2 cellular contexts compared by ENCODE assay signal in the genomic region with DNA sequence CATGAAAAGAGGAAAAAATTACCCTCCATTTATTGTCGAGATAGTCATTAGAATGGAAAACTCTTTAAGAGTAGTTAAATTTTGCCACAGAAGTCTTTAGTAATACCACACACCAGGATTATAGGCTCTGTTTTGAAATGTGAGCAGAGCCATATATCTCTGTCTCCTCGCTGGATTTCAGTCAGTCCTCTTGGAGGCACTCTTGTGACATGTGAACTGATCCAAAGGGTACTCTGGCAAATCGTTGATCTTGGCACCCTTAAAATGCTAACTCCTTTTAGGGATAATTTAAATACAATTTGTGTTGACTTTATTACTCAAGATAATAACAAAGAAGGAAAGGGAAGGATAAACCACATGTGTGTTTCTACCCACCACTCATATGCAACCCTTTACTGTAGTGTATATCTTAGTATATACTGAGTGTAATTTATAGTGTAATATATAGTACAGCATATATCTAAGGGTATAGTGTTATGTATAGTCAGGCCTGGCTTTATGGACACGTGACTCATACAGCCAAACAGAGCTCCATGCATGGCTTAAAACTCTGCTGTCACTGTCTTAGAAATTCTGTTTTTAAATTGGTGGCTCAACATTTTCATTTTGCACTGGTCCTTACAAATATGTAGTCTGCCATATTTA.
TF ChIP-seq lines count a peak whose summit lies in the region.

No MANE protein-coding gene starts in this region.

TF ChIP-seq in GM23338, 12 proteins besides CTCF, POLR2A, EP300 and RAD21 (continues in another document):
- no peak for TF ChIP-seq ZNF331 (CRISPR knock-in tag; IDR thresholded peaks at IDR 0.05; ENCODE audit: low read depth)
- no peak for TF ChIP-seq JUNB (IDR thresholded peaks at IDR 0.05; ENCODE audit: unreplicated experiment)
- no peak for TF ChIP-seq EZH2 (IDR thresholded peaks at IDR 0.05; ENCODE audit: low read depth, unreplicated experiment)
- TF ChIP-seq, protein P1, sequence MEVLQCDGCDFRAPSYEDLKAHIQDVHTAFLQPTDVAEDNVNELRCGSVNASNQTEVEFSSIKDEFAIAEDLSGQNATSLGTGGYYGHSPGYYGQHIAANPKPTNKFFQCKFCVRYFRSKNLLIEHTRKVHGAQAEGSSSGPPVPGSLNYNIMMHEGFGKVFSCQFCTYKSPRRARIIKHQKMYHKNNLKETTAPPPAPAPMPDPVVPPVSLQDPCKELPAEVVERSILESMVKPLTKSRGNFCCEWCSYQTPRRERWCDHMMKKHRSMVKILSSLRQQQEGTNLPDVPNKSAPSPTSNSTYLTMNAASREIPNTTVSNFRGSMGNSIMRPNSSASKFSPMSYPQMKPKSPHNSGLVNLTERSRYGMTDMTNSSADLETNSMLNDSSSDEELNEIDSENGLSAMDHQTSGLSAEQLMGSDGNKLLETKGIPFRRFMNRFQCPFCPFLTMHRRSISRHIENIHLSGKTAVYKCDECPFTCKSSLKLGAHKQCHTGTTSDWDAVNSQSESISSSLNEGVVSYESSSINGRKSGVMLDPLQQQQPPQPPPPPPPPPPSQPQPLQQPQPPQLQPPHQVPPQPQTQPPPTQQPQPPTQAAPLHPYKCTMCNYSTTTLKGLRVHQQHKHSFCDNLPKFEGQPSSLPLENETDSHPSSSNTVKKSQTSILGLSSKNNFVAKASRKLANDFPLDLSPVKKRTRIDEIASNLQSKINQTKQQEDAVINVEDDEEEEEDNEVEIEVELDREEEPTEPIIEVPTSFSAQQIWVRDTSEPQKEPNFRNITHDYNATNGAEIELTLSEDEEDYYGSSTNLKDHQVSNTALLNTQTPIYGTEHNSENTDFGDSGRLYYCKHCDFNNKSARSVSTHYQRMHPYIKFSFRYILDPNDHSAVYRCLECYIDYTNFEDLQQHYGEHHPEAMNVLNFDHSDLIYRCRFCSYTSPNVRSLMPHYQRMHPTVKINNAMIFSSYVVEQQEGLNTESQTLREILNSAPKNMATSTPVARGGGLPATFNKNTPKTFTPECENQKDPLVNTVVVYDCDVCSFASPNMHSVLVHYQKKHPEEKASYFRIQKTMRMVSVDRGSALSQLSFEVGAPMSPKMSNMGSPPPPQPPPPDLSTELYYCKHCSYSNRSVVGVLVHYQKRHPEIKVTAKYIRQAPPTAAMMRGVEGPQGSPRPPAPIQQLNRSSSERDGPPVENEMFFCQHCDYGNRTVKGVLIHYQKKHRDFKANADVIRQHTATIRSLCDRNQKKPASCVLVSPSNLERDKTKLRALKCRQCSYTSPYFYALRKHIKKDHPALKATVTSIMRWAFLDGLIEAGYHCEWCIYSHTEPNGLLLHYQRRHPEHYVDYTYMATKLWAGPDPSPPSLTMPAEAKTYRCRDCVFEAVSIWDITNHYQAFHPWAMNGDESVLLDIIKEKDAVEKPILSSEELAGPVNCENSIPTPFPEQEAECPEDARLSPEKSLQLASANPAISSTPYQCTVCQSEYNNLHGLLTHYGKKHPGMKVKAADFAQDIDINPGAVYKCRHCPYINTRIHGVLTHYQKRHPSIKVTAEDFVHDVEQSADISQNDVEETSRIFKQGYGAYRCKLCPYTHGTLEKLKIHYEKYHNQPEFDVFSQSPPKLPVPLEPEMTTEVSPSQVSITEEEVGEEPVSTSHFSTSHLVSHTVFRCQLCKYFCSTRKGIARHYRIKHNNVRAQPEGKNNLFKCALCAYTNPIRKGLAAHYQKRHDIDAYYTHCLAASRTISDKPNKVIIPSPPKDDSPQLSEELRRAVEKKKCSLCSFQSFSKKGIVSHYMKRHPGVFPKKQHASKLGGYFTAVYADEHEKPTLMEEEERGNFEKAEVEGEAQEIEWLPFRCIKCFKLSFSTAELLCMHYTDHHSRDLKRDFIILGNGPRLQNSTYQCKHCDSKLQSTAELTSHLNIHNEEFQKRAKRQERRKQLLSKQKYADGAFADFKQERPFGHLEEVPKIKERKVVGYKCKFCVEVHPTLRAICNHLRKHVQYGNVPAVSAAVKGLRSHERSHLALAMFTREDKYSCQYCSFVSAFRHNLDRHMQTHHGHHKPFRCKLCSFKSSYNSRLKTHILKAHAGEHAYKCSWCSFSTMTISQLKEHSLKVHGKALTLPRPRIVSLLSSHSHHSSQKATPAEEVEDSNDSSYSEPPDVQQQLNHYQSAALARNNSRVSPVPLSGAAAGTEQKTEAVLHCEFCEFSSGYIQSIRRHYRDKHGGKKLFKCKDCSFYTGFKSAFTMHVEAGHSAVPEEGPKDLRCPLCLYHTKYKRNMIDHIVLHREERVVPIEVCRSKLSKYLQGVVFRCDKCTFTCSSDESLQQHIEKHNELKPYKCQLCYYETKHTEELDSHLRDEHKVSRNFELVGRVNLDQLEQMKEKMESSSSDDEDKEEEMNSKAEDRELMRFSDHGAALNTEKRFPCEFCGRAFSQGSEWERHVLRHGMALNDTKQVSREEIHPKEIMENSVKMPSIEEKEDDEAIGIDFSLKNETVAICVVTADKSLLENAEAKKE (CRISPR knock-in tag; IDR thresholded peaks at IDR 0.05): no peak
- no peak for TF ChIP-seq POLR2AphosphoS5 (IDR thresholded peaks at IDR 0.05; ENCODE audit: low read depth)
- TF ChIP-seq CREB1 (CRISPR knock-in tag; IDR thresholded peaks at IDR 0.05; ENCODE audit: low read depth): no peak
- TF ChIP-seq STAT1 (IDR thresholded peaks at IDR 0.05; ENCODE audit: unreplicated experiment): no peak
- no peak for TF ChIP-seq EZH2phosphoT487 (IDR thresholded peaks at IDR 0.05; ENCODE audit: unreplicated experiment)
- TF ChIP-seq NANOG (IDR thresholded peaks at IDR 0.05; ENCODE audit: borderline replicate concordance): no peak
- TF ChIP-seq, protein P2, sequence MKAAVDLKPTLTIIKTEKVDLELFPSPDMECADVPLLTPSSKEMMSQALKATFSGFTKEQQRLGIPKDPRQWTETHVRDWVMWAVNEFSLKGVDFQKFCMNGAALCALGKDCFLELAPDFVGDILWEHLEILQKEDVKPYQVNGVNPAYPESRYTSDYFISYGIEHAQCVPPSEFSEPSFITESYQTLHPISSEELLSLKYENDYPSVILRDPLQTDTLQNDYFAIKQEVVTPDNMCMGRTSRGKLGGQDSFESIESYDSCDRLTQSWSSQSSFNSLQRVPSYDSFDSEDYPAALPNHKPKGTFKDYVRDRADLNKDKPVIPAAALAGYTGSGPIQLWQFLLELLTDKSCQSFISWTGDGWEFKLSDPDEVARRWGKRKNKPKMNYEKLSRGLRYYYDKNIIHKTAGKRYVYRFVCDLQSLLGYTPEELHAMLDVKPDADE (IDR thresholded peaks at IDR 0.05): no peak

TF ChIP-seq in H1, 55 proteins besides CTCF, POLR2A, EP300 and RAD21:
- TF ChIP-seq TBP (IDR thresholded peaks at IDR 0.05; ENCODE audit: low read depth, low read length) (no peak), TEAD4 (IDR thresholded peaks at IDR 0.05; ENCODE audit: low read depth, low read length) (no peak), KDM1A (IDR thresholded peaks at IDR 0.05; ENCODE audit: borderline replicate concordance, low read length) (no peak), EZH2 (IDR thresholded peaks at IDR 0.05; ENCODE audit: low read depth, low read length, severe bottlenecking) (no peak), CEBPB (IDR thresholded peaks at IDR 0.05; ENCODE audit: low read depth, low read length) (no peak), GABPA (IDR thresholded peaks at IDR 0.05; ENCODE audit: borderline replicate concordance, insufficient read depth, low read length) (no peak), CBX8 (IDR thresholded peaks at IDR 0.05; ENCODE audit: borderline replicate concordance, low read depth, low read length) (no peak), SIX5 (IDR thresholded peaks at IDR 0.05; ENCODE audit: low read depth, low read length) (no peak)
- TF ChIP-seq, protein P3, sequence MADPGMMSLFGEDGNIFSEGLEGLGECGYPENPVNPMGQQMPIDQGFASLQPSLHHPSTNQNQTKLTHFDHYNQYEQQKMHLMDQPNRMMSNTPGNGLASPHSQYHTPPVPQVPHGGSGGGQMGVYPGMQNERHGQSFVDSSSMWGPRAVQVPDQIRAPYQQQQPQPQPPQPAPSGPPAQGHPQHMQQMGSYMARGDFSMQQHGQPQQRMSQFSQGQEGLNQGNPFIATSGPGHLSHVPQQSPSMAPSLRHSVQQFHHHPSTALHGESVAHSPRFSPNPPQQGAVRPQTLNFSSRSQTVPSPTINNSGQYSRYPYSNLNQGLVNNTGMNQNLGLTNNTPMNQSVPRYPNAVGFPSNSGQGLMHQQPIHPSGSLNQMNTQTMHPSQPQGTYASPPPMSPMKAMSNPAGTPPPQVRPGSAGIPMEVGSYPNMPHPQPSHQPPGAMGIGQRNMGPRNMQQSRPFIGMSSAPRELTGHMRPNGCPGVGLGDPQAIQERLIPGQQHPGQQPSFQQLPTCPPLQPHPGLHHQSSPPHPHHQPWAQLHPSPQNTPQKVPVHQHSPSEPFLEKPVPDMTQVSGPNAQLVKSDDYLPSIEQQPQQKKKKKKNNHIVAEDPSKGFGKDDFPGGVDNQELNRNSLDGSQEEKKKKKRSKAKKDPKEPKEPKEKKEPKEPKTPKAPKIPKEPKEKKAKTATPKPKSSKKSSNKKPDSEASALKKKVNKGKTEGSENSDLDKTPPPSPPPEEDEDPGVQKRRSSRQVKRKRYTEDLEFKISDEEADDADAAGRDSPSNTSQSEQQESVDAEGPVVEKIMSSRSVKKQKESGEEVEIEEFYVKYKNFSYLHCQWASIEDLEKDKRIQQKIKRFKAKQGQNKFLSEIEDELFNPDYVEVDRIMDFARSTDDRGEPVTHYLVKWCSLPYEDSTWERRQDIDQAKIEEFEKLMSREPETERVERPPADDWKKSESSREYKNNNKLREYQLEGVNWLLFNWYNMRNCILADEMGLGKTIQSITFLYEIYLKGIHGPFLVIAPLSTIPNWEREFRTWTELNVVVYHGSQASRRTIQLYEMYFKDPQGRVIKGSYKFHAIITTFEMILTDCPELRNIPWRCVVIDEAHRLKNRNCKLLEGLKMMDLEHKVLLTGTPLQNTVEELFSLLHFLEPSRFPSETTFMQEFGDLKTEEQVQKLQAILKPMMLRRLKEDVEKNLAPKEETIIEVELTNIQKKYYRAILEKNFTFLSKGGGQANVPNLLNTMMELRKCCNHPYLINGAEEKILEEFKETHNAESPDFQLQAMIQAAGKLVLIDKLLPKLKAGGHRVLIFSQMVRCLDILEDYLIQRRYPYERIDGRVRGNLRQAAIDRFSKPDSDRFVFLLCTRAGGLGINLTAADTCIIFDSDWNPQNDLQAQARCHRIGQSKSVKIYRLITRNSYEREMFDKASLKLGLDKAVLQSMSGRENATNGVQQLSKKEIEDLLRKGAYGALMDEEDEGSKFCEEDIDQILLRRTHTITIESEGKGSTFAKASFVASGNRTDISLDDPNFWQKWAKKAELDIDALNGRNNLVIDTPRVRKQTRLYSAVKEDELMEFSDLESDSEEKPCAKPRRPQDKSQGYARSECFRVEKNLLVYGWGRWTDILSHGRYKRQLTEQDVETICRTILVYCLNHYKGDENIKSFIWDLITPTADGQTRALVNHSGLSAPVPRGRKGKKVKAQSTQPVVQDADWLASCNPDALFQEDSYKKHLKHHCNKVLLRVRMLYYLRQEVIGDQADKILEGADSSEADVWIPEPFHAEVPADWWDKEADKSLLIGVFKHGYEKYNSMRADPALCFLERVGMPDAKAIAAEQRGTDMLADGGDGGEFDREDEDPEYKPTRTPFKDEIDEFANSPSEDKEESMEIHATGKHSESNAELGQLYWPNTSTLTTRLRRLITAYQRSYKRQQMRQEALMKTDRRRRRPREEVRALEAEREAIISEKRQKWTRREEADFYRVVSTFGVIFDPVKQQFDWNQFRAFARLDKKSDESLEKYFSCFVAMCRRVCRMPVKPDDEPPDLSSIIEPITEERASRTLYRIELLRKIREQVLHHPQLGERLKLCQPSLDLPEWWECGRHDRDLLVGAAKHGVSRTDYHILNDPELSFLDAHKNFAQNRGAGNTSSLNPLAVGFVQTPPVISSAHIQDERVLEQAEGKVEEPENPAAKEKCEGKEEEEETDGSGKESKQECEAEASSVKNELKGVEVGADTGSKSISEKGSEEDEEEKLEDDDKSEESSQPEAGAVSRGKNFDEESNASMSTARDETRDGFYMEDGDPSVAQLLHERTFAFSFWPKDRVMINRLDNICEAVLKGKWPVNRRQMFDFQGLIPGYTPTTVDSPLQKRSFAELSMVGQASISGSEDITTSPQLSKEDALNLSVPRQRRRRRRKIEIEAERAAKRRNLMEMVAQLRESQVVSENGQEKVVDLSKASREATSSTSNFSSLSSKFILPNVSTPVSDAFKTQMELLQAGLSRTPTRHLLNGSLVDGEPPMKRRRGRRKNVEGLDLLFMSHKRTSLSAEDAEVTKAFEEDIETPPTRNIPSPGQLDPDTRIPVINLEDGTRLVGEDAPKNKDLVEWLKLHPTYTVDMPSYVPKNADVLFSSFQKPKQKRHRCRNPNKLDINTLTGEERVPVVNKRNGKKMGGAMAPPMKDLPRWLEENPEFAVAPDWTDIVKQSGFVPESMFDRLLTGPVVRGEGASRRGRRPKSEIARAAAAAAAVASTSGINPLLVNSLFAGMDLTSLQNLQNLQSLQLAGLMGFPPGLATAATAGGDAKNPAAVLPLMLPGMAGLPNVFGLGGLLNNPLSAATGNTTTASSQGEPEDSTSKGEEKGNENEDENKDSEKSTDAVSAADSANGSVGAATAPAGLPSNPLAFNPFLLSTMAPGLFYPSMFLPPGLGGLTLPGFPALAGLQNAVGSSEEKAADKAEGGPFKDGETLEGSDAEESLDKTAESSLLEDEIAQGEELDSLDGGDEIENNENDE (IDR thresholded peaks at IDR 0.05; ENCODE audit: insufficient replicate concordance, low read length): no peak
- TF ChIP-seq, protein P4, sequence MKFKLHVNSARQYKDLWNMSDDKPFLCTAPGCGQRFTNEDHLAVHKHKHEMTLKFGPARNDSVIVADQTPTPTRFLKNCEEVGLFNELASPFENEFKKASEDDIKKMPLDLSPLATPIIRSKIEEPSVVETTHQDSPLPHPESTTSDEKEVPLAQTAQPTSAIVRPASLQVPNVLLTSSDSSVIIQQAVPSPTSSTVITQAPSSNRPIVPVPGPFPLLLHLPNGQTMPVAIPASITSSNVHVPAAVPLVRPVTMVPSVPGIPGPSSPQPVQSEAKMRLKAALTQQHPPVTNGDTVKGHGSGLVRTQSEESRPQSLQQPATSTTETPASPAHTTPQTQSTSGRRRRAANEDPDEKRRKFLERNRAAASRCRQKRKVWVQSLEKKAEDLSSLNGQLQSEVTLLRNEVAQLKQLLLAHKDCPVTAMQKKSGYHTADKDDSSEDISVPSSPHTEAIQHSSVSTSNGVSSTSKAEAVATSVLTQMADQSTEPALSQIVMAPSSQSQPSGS (IDR thresholded peaks at IDR 0.05; ENCODE audit: low read length): no peak
